ENCODE assay signal across 2 cellular contexts in genomic region chr17:82947051-82947991, GRCh38.
TF ChIP-seq lines count a peak whose summit lies in the region.

No MANE protein-coding gene starts in this region.

TF ChIP-seq in K562, 482 proteins besides CTCF, POLR2A, EP300 and RAD21:
- no peak for TF ChIP-seq MYNN (IDR thresholded peaks at IDR 0.05)
- no peak for TF ChIP-seq MYNN (CRISPR knock-in tag; IDR thresholded peaks at IDR 0.05)
- peak; percentile 78 for TF ChIP-seq PKNOX1 (IDR thresholded peaks at IDR 0.05)
- no peak for TF ChIP-seq SOX6 (IDR thresholded peaks at IDR 0.05)
- no peak for TF ChIP-seq ELK3 (CRISPR knock-in tag; IDR thresholded peaks at IDR 0.05)
- TF ChIP-seq POLR2AphosphoS2 (IDR thresholded peaks at IDR 0.05; ENCODE audit: low read length): 0 out of 2 replicates have a peak, but pooled peaks have one; percentile 17
- no peak for TF ChIP-seq ZNF511 (CRISPR knock-in tag; IDR thresholded peaks at IDR 0.05)
- TF ChIP-seq LEF1 (IDR thresholded peaks at IDR 0.05): no peak
- no peak for TF ChIP-seq NR2C1 (IDR thresholded peaks at IDR 0.05)
- TF ChIP-seq NR2C1 (tag; IDR thresholded peaks at IDR 0.05): no peak
- TF ChIP-seq CLOCK (CRISPR knock-in tag; IDR thresholded peaks at IDR 0.05; ENCODE audit: borderline replicate concordance): no peak

TF ChIP-seq in HepG2, 621 proteins besides CTCF, POLR2A, EP300 and RAD21 (continues in another document):
- TF ChIP-seq PITX1 (CRISPR knock-in tag; IDR thresholded peaks at IDR 0.05) (no peak), ZBTB26 (CRISPR knock-in tag; IDR thresholded peaks at IDR 0.05; ENCODE audit: borderline replicate concordance) (no peak), PBX2 (CRISPR knock-in tag; IDR thresholded peaks at IDR 0.05) (0 out of 2 replicates have a peak, but pooled peaks have one; percentile 28), UBTF (CRISPR knock-in tag; IDR thresholded peaks at IDR 0.05) (no peak), GATAD2A (CRISPR knock-in tag; IDR thresholded peaks at IDR 0.05) (no peak), KAT2B (IDR thresholded peaks at IDR 0.05; ENCODE audit: borderline replicate concordance, low read depth, low read length) (no peak), ATF7 (IDR thresholded peaks at IDR 0.05) (no peak), ATF7 (CRISPR knock-in tag; IDR thresholded peaks at IDR 0.05) (0 out of 2 replicates have a peak, but pooled peaks have one; percentile 29), PHF8 (CRISPR knock-in tag; IDR thresholded peaks at IDR 0.05) (no peak), ZFP36 (IDR thresholded peaks at IDR 0.05; ENCODE audit: borderline replicate concordance, low read depth, low read length, partially characterized antibody) (no peak), POLR2G (IDR thresholded peaks at IDR 0.05; ENCODE audit: low read depth, low read length) (peak; percentile 33; the same call in 1 of the 2 replicates), IRX3 (CRISPR knock-in tag; IDR thresholded peaks at IDR 0.05; ENCODE audit: borderline replicate concordance, low read depth) (no peak), THYN1 (CRISPR knock-in tag; IDR thresholded peaks at IDR 0.05; ENCODE audit: borderline replicate concordance, low read depth) (no peak), PRPF4 (IDR thresholded peaks at IDR 0.05; ENCODE audit: low read depth, low read length, poor library complexity, severe bottlenecking) (no peak), HNRNPH1 (optimal IDR thresholded peaks at IDR 0.05; ENCODE audit: low read depth, low read length) (no peak), ZNF18 (CRISPR knock-in tag; IDR thresholded peaks at IDR 0.05; ENCODE audit: insufficient replicate concordance) (no peak), ATRX (CRISPR knock-in tag; IDR thresholded peaks at IDR 0.05; ENCODE audit: borderline replicate concordance) (no peak), CEBPB (IDR thresholded peaks at IDR 0.05; ENCODE audit: borderline replicate concordance, low read depth, low read length) (no peak), ZBTB10 (CRISPR knock-in tag; IDR thresholded peaks at IDR 0.05; ENCODE audit: borderline replicate concordance) (no peak), ZNF484 (CRISPR knock-in tag; IDR thresholded peaks at IDR 0.05; ENCODE audit: borderline replicate concordance, low read depth) (no peak), CCDC6 (CRISPR knock-in tag; IDR thresholded peaks at IDR 0.05) (no peak), ZNF75D (CRISPR knock-in tag; IDR thresholded peaks at IDR 0.05; ENCODE audit: borderline replicate concordance) (no peak), NFE2L1 (CRISPR knock-in tag; IDR thresholded peaks at IDR 0.05; ENCODE audit: borderline replicate concordance) (no peak), ZNF850 (CRISPR knock-in tag; conservative IDR thresholded peaks at IDR 0.05) (no peak), PRDM4 (CRISPR knock-in tag; IDR thresholded peaks at IDR 0.05; ENCODE audit: borderline replicate concordance) (no peak), ZNF234 (CRISPR knock-in tag; conservative IDR thresholded peaks at IDR 0.05) (no peak), ZBTB7B (CRISPR knock-in tag; IDR thresholded peaks at IDR 0.05) (no peak), ZNF768 (CRISPR knock-in tag; IDR thresholded peaks at IDR 0.05) (no peak), ZNF740 (CRISPR knock-in tag; IDR thresholded peaks at IDR 0.05) (no peak), FOXK1 (CRISPR knock-in tag; IDR thresholded peaks at IDR 0.05; ENCODE audit: borderline replicate concordance, low read depth) (no peak), SRSF9 (IDR thresholded peaks at IDR 0.05; ENCODE audit: borderline replicate concordance, insufficient read depth, low read depth, low read length, poor library complexity, severe bottlenecking) (no peak), PTBP1 (IDR thresholded peaks at IDR 0.05; ENCODE audit: low read depth, low read length, poor library complexity, severe bottlenecking) (peak; percentile 16), MIXL1 (CRISPR knock-in tag; IDR thresholded peaks at IDR 0.05) (no peak), FOXO4 (CRISPR knock-in tag; conservative IDR thresholded peaks at IDR 0.05) (0 out of 2 replicates have a peak, but pooled peaks have one; percentile 38), SIX1 (CRISPR knock-in tag; IDR thresholded peaks at IDR 0.05; ENCODE audit: borderline replicate concordance) (no peak), ZNF614 (CRISPR knock-in tag; IDR thresholded peaks at IDR 0.05; ENCODE audit: borderline replicate concordance) (no peak), KDM4B (CRISPR knock-in tag; IDR thresholded peaks at IDR 0.05) (no peak), THAP9 (CRISPR knock-in tag; IDR thresholded peaks at IDR 0.05; ENCODE audit: borderline replicate concordance) (peak; percentile 92), ETV6 (CRISPR knock-in tag; conservative IDR thresholded peaks at IDR 0.05) (no peak), ZNF317 (CRISPR knock-in tag; IDR thresholded peaks at IDR 0.05) (no peak), RBM22 (optimal IDR thresholded peaks at IDR 0.05; ENCODE audit: low read length) (peak; percentile 61), RNF2 (conservative IDR thresholded peaks at IDR 0.05; ENCODE audit: low read depth) (no peak), SRSF1 (optimal IDR thresholded peaks at IDR 0.05; ENCODE audit: low read depth, low read length) (no peak)
